In genomic region chr17:67072885-67073284, GRCh38 we compare ENCODE assay signal across 1 cellular context.
TF ChIP-seq lines count a peak whose summit lies in the region.

No MANE protein-coding gene starts in this region.

TF ChIP-seq in HepG2, 621 proteins besides CTCF, POLR2A, EP300 and RAD21 (continued from another document):
- TF ChIP-seq ZNF800 (CRISPR knock-in tag; IDR thresholded peaks at IDR 0.05) = no peak
- TF ChIP-seq FOXC1 (CRISPR knock-in tag; IDR thresholded peaks at IDR 0.05; ENCODE audit: borderline replicate concordance) = no peak
- TF ChIP-seq ZBTB7B (CRISPR knock-in tag; IDR thresholded peaks at IDR 0.05) = no peak
- TF ChIP-seq MAZ (IDR thresholded peaks at IDR 0.05; ENCODE audit: borderline replicate concordance, low read depth, low read length) = no peak
- no peak for TF ChIP-seq MAZ (CRISPR knock-in tag; IDR thresholded peaks at IDR 0.05; ENCODE audit: low read depth)
- no peak for TF ChIP-seq ATM (IDR thresholded peaks at IDR 0.05; ENCODE audit: borderline replicate concordance)
TF ChIP-seq in HepG2: peak in this region for 0.
